Comparison of ENCODE assay signal across 1 cellular context in the genomic region with DNA sequence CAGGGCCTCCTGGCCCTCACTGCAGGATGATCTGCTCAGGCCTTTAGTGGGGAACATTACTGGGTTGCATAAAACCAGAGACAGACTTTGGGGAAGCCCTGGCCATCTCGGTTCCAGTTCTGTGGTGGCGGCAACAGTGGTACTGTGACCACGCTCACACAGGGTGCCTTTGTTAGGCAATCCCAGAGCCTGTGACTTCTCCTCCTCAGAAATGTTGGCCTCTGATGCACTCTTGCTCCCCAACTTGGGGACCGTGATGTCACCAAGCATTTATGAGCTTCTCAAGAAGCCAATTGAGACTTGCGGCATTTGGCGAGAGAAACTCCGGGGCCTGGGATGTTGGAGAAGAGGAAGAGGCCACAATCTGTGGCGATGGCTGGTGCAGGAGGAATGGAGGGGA.
TF ChIP-seq lines count a peak whose summit lies in the region.

No MANE protein-coding gene starts in this region.

TF ChIP-seq in HepG2, 621 proteins besides CTCF, POLR2A, EP300 and RAD21 (continued from another document):
- TF ChIP-seq CEBPG (CRISPR knock-in tag; IDR thresholded peaks at IDR 0.05) (0 out of 2 replicates have a peak, but pooled peaks have one; percentile 23), ZNF317 (CRISPR knock-in tag; IDR thresholded peaks at IDR 0.05) (no peak), ZNF768 (CRISPR knock-in tag; IDR thresholded peaks at IDR 0.05) (no peak), PATZ1 (CRISPR knock-in tag; IDR thresholded peaks at IDR 0.05) (no peak), ZNF891 (CRISPR knock-in tag; IDR thresholded peaks at IDR 0.05) (0 out of 2 replicates have a peak, but pooled peaks have one; percentile 43)
- TF ChIP-seq, protein P1, sequence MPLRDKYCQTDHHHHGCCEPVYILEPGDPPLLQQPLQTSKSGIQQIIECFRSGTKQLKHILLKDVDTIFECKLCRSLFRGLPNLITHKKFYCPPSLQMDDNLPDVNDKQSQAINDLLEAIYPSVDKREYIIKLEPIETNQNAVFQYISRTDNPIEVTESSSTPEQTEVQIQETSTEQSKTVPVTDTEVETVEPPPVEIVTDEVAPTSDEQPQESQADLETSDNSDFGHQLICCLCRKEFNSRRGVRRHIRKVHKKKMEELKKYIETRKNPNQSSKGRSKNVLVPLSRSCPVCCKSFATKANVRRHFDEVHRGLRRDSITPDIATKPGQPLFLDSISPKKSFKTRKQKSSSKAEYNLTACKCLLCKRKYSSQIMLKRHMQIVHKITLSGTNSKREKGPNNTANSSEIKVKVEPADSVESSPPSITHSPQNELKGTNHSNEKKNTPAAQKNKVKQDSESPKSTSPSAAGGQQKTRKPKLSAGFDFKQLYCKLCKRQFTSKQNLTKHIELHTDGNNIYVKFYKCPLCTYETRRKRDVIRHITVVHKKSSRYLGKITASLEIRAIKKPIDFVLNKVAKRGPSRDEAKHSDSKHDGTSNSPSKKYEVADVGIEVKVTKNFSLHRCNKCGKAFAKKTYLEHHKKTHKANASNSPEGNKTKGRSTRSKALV (CRISPR knock-in tag; IDR thresholded peaks at IDR 0.05), result no peak
